ENCODE assay signal across 25 cellular contexts in the genomic region with DNA sequence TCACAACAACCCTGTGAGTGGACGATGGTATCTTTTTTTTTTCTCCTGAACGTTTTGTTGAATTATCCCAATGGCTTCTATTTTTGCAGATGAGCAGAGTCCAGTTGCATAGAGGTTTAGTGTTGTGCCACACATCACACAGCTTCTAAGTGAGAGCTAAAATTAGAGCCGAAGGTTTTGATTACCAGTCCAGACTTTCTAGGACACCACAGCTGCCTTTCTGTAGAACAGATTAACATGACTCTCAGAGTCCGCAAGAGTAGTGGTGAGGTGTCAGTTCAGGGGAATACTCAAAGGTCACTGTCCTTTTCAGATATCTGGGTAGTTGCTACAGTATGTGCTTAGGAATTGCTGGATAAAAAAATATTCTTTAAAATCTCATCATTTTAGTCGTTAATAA. TPM values are rescaled to one million over a fixed set of nuclear protein-coding genes. Genes with fewer than 3 reads are reported as not detected.
DNase-seq lines count a peak whose midpoint lies in the region; ATAC-seq, FAIRE-seq and TF ChIP-seq lines count a peak whose summit lies in the region.
"Had no signal": no experiment of that assay in that cellular context is flagged by ENCODE, and none has a peak within 500 bp of the region (broad histone marks: within the 10 kb centered on the region; RNA-seq: fewer than 3 reads in every experiment).

No MANE protein-coding gene starts in this region.

- H4K20me1 ChIP-seq in PC-3 (ENCODE audit: low read length), result 0 out of 2 replicates have a peak, but pooled peaks cover 4% of the 10 kb centered on the region

- CTCF ChIA-PET in PC-3 (lab: Charles Lee), result interaction anchor here (0.6 kb wide), 1 partner anchor 46 kb away, joined by 3 read pairs; no protein-coding TSS in a partner anchor

- peak overlapping the region; percentile 84 for H3K27ac ChIP-seq in PC-3 (ENCODE audit: low read length)
- H3K27ac ChIP-seq in gastrocnemius medialis, result peak overlapping the region; percentile 58 to 74 (median 68)
- H3K27ac ChIP-seq in ascending aorta, result no peak overlapping the region
- H3K27ac ChIP-seq: ovary, spleen, suprapubic skin had no signal

- H3K4me2 ChIP-seq in PC-3 (ENCODE audit: low read length), result peak overlapping the region; percentile 71
- H3K4me2 ChIP-seq: GM23338 had no signal

- H3K9me3 ChIP-seq in PC-3 (ENCODE audit: low read length) (no peaks in the 10 kb centered on the region), endocrine pancreas (ENCODE audit: control insufficient read depth, low read length) (no peaks in the 10 kb centered on the region), gastrocnemius medialis (no peaks in the 10 kb centered on the region), ascending aorta (no peaks in the 10 kb centered on the region)
- H3K9me3 ChIP-seq: ovary, spleen, suprapubic skin had no signal

- DNase-seq in PC-3 (no peak), gastrocnemius medialis (peak; percentile 42 to 49), posterior vena cava (ENCODE audit: low spot score) (no peak), Kasumi-1 (lab: John Stamatoyannopoulos, UW) (no peak), ascending aorta (ENCODE audit: low spot score in 2 of 2) (no peak)
- no peak for DNase-seq in NK-92 treated with Interleukin-12 subunit alpha and Interleukin-12 subunit beta, amount 100 ng/mL, for 24 hours (lab: John Stamatoyannopoulos, UW)
- DNase-seq: activated CD4-positive, alpha-beta T cell treated with anti-CD3 and anti-CD28 coated beads, Interleukin-2, amount 50 U/mL, for 48 hours; activated naive CD4-positive, alpha-beta T cell treated with anti-CD3 and anti-CD28 coated beads for 36 hours; activated T-cell treated with anti-CD3 and anti-CD28 coated beads for 4 hours; aorta; naive B cell; NCI-H1105; NCI-H526; ovary; spleen; stimulated activated CD4-positive, alpha-beta T cell treated with anti-CD3 and anti-CD28 coated beads, Interleukin-4, amount 100 ng/mL, for 4 hours; T-helper 17 cell had no signal

- intact Hi-C loops in PC-3 (cut with micrococcal nuclease), result no loop called here
- intact Hi-C loops in gastrocnemius medialis (cut with DNase I; ENCODE audit: low total_unique reads), result loop anchor here (1.0 kb wide), 1 partner anchor 13 kb away; no protein-coding TSS in a partner anchor
- intact Hi-C loops in posterior vena cava (cut with DNase I), result no loop called here
- intact Hi-C loops in ascending aorta (cut with DNase I), result no loop called here

- no peak overlapping the region for H2AFZ ChIP-seq in PC-3 (ENCODE audit: low read length)
- H2AFZ ChIP-seq: GM23338 had no signal

- BruUV-seq in PC-3 (replicated peaks; lab: Mats Ljungman, UMichigan), result no TSS peak

- in situ Hi-C loops in gastrocnemius medialis (cut with MboI; ENCODE audit: low sequenced_read_pairs in 4 of 4), result no loop called here

- H3K27me3 ChIP-seq in PC-3 (ENCODE audit: low read length) (no peaks in the 10 kb centered on the region), endocrine pancreas (ENCODE audit: control insufficient read depth, insufficient read depth, low read length) (no peaks in the 10 kb centered on the region), gastrocnemius medialis (no peaks in the 10 kb centered on the region), ascending aorta (no peaks in the 10 kb centered on the region)
- H3K27me3 ChIP-seq: ovary, spleen, suprapubic skin had no signal

- H3K4me3 ChIP-seq in PC-3 (ENCODE audit: low read length), result peak overlapping the region; percentile 39
- peak overlapping the region; percentile 41 for H3K4me3 ChIP-seq in endocrine pancreas (ENCODE audit: control insufficient read depth, insufficient read depth, low read length)
- no peak overlapping the region for H3K4me3 ChIP-seq in gastrocnemius medialis
- no peak overlapping the region for H3K4me3 ChIP-seq in ascending aorta
- H3K4me3 ChIP-seq: GM23338, lung, ovary, spleen, suprapubic skin had no signal

- peaks cover 34% of the 10 kb centered on the region for H3F3A ChIP-seq in PC-3 (ENCODE audit: low read length, unreplicated experiment)

- no peak for TF ChIP-seq CTCF in PC-3 (conservative IDR thresholded peaks at IDR 0.05; ENCODE audit: low read depth, low read length)
- no peak for TF ChIP-seq CTCF in gastrocnemius medialis (IDR thresholded peaks at IDR 0.05 in 4 of 5, conservative IDR thresholded peaks at IDR 0.05 in 1 of 5)
- TF ChIP-seq CTCF in ascending aorta (IDR thresholded peaks at IDR 0.05), result no peak

- H3K79me2 ChIP-seq in PC-3 (ENCODE audit: low read length), result peaks cover 77% of the 10 kb centered on the region

- peak overlapping the region; percentile 60 for H3K9ac ChIP-seq in PC-3 (ENCODE audit: low read length)
- H3K9ac ChIP-seq in endocrine pancreas (ENCODE audit: control insufficient read depth, insufficient read depth, low read length), result no peak overlapping the region

- no peak for TF ChIP-seq POLR2A in gastrocnemius medialis (IDR thresholded peaks at IDR 0.05)

- FAIRE-seq in islet of Langerhans (lab: Jason Lieb, UNC), result peak; percentile 41
- FAIRE-seq: frontal cortex had no signal

- H3K36me3 ChIP-seq in PC-3 (ENCODE audit: low read depth, low read length) (peaks cover 12% of the 10 kb centered on the region), endocrine pancreas (ENCODE audit: control insufficient read depth, insufficient read depth, low read length) (no peaks in the 10 kb centered on the region), gastrocnemius medialis (peaks cover 0 to 4% of the 10 kb centered on the region in 2 donors), ascending aorta (peaks cover 0 to 5% of the 10 kb centered on the region in 2 donors)
- H3K36me3 ChIP-seq: ovary had no signal

- ATAC-seq in PC-3 (no peak), gastrocnemius medialis (peak; percentile 100)
- ATAC-seq: GM23338, T-helper 17 cell had no signal

- POLR2A ChIA-PET in PC-3 (lab: Charles Lee; ENCODE audit: unreplicated experiment), result no interaction called here

- peaks cover 90% of the 10 kb centered on the region for H3K4me1 ChIP-seq in PC-3 (ENCODE audit: insufficient read depth, low read length)
- peaks cover 36% of the 10 kb centered on the region for H3K4me1 ChIP-seq in endocrine pancreas (ENCODE audit: control insufficient read depth, insufficient read depth, low read length)
- H3K4me1 ChIP-seq in gastrocnemius medialis, result peaks cover 17 to 20% of the 10 kb centered on the region in 2 donors
- no peaks in the 10 kb centered on the region for H3K4me1 ChIP-seq in ascending aorta

- no peaks in the 10 kb centered on the region for H3K9me2 ChIP-seq in PC-3 (replicated peaks; ENCODE audit: low read length)

RNA-seq across cellular contexts. Expression of a gene that starts 13.8 kb away (rescaled TPM):
- 77.6 and 101 TPM in 2 replicates for total RNA-seq in PC-3 (2014; rRNA removed)
- 10 to 100 TPM in 3 of 4 donors, 1 to 10 TPM in 1; 6.5 to 17.1 (median 11.3) TPM for total RNA-seq in gastrocnemius medialis
- total RNA-seq in posterior vena cava, result 10 to 100 TPM; 27.9 to 37.2 TPM
- total RNA-seq in ascending aorta, result 6.2 TPM

RNA-seq across cellular contexts. Expression of a gene that starts 44.4 kb away (rescaled TPM):
- total RNA-seq in PC-3 (2014; rRNA removed) (not detected in 2 replicates), gastrocnemius medialis (not detected), posterior vena cava (not detected), ascending aorta (not detected)
- total RNA-seq: activated naive CD4-positive, alpha-beta T cell treated with anti-CD3 and anti-CD28 coated beads for 36 hours; aorta; frontal cortex; G401; GM23338; HT1080; lung; ovary; T-helper 17 cell had no signal

RNA-seq across cellular contexts. Expression of a gene that starts 58.8 kb away (rescaled TPM):
- total RNA-seq in PC-3 (2014; rRNA removed) (277 and 283 TPM in 2 replicates), gastrocnemius medialis (10 to 100 TPM; 31.0 to 57.8 (median 52.4) TPM), posterior vena cava (10 to 100 TPM; 48.7 to 54.1 TPM), ascending aorta (45.8 TPM)

Comparison
In these comparisons a context has a peak if more than half of its experiments do, and no peak if none do; other contexts are left out.
1. DNase-seq: peak in gastrocnemius medialis (2 of 2); none in PC-3 (single experiment), NK-92 treated with Interleukin-12 subunit alpha and Interleukin-12 subunit beta, amount 100 ng/mL, for 24 hours (single experiment), posterior vena cava (single experiment), Kasumi-1 (0 of 2) and ascending aorta (0 of 2).
2. H3K27ac ChIP-seq: peak in PC-3 (single experiment) and gastrocnemius medialis (4 of 4); none in ascending aorta (0 of 2).
3. H3K4me3 ChIP-seq: peak in PC-3 (single experiment) and endocrine pancreas (single experiment); none in gastrocnemius medialis (0 of 4) and ascending aorta (0 of 2).